ENCODE assay signal across 8 cellular contexts in the genomic region with DNA sequence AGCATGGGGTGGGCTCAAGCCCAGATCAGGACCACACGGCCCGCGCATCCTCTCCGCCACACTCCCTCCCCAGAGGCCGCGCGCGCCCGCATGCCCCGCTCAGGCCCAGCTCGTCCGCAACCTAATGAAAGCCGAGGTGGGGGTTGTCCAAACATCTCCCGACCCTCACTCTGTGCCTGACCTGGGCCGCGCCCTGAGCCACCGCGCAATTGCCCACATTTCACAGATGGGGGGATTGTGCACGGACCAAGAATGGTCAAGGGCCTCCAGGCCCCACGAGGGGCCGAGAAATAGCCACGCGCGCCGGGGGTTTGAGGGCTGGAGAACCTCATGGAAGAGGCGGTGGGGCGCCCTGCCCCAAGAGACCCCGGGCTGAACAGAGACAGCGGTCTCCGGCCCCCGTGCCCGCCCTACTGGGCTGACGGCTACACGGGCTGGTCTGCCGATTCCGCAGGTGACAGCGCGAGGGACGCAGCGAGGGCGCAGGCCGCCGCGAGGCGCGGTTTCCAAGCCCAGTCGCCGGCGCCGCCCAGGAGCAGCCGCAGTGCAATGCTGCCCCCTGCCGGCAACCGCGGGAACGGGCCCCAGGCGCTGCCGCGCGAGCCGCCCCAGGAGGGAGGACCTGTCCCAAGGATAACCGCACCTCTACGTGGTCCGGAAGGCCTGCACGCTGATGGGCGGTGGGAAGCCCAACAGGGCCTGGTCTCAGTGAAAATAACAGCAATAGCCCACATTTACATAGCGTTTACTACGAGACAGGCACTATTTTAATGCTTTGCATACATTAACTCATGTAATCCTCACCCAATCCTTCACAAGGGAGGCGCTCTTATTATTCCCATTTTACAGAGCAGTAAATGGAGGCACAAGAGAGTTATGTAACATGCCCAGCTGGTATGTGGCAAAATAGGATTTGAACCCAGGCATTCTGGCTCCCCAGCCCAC. TPM values are rescaled to one million over a fixed set of nuclear protein-coding genes. Genes with fewer than 3 reads are reported as not detected.
DNase-seq lines count a peak whose midpoint lies in the region; ATAC-seq, FAIRE-seq and TF ChIP-seq lines count a peak whose summit lies in the region.

No MANE protein-coding gene starts in this region.

- H4K91ac ChIP-seq in trophoblast cell (ENCODE audit: low read depth, low read length), result no peak overlapping the region

- H3K4me2 ChIP-seq in trophoblast cell (ENCODE audit: low read length), result peak overlapping the region; percentile 58

- H3K27me3 ChIP-seq in trophoblast cell (ENCODE audit: insufficient read depth, low read length), result no peaks in the 10 kb centered on the region

- H3K4me3 ChIP-seq in trophoblast cell (ENCODE audit: low read depth, low read length), result no peak overlapping the region

- no peak overlapping the region for H4K12ac ChIP-seq in trophoblast cell (ENCODE audit: low read depth, low read length)

- POLR2A ChIA-PET in RWPE1 (lab: Yijun Ruan, JAX; ENCODE audit: low non-redundant PET), result no interaction called here

- peak overlapping the region; percentile 23 for H2AFZ ChIP-seq in trophoblast cell (ENCODE audit: insufficient read depth, low read length, poor library complexity)

- peak; percentile 31 for DNase-seq in DMS153 treated with DMSO at 0.1 percent for 48 hours (lab: John Stamatoyannopoulos, UW; ENCODE audit: unreplicated experiment)
- peak; percentile 91 for DNase-seq in GM20000 (ENCODE audit: low spot score)
- DNase-seq in RWPE1 (ENCODE audit: low spot score), result peak; percentile 83
- DNase-seq in activated gamma-delta T cell (lab: John Stamatoyannopoulos, UW), result peak; percentile 55
- DNase-seq in germinal center (ENCODE audit: low spot score), result peak; percentile 85
- peak; percentile 72 to 87 for DNase-seq in trophoblast cell
- DNase-seq in urothelium cell line (ENCODE audit: low spot score), result peak; percentile 88

- WGBS in trophoblast cell (ENCODE audit: extremely low coverage, insufficient coverage, insufficient read length), result no CpG with 5 or more reads among the region's 68 CpGs

- peak; percentile 96 for ATAC-seq in HG03565 (IDR thresholded peaks at IDR 0.05; ENCODE audit: unreplicated experiment)

- H3K27ac ChIP-seq in RWPE1, result no peak overlapping the region
- H3K27ac ChIP-seq in trophoblast cell (ENCODE audit: low read depth, low read length), result no peak overlapping the region

- CTCF ChIA-PET in RWPE1 (lab: Yijun Ruan, JAX), result interaction anchor here (0.5 to 2.0 kb wide), 7 partner anchors 8 to 1735 kb away, joined by 3 to 10 read pairs (median 3); no protein-coding TSS in a partner anchor

- no peak overlapping the region for H3K18ac ChIP-seq in trophoblast cell (ENCODE audit: low read length)

- no peaks in the 10 kb centered on the region for H3K79me1 ChIP-seq in trophoblast cell (ENCODE audit: low read length)

- H3K23ac ChIP-seq in trophoblast cell (ENCODE audit: low read length), result no peak overlapping the region

- no peak overlapping the region for H3K14ac ChIP-seq in trophoblast cell (ENCODE audit: low read length)

- H3K36me3 ChIP-seq in trophoblast cell (ENCODE audit: control insufficient read depth in 1 of 2, insufficient read depth in 2 of 2, low read length in 2 of 2), result no peaks in the 10 kb centered on the region

- no peak overlapping the region for H3K9ac ChIP-seq in trophoblast cell (ENCODE audit: low read length)

- no peaks in the 10 kb centered on the region for H3K79me2 ChIP-seq in trophoblast cell (ENCODE audit: control insufficient read depth, insufficient read depth, low read length, poor library complexity)

- H2BK120ac ChIP-seq in trophoblast cell (ENCODE audit: insufficient read depth, low read length, poor library complexity), result no peak overlapping the region

- TF ChIP-seq CTCF in GM20000 (IDR thresholded peaks at IDR 0.05; ENCODE audit: extremely low read depth, missing control alignments) (peak; percentile 95), RWPE1 (conservative IDR thresholded peaks at IDR 0.05; ENCODE audit: low read depth) (peak; percentile 98)

- H2AK5ac ChIP-seq in trophoblast cell (ENCODE audit: low read length), result no peak overlapping the region

- no peaks in the 10 kb centered on the region for H3K4me1 ChIP-seq in trophoblast cell (ENCODE audit: control insufficient read depth in 1 of 2, insufficient read depth in 2 of 2, low read length in 2 of 2)

- FAIRE-seq in urothelium cell line (lab: Jason Lieb, UNC), result peak; percentile 5

- no peaks in the 10 kb centered on the region for H3K9me3 ChIP-seq in trophoblast cell (ENCODE audit: insufficient read depth, low read depth, low read length)

- no peak overlapping the region for H2BK12ac ChIP-seq in trophoblast cell (ENCODE audit: low read length)

- H2BK5ac ChIP-seq in trophoblast cell (ENCODE audit: low read depth, low read length, poor library complexity), result no peak overlapping the region

- H3K4ac ChIP-seq in trophoblast cell (ENCODE audit: low read depth, low read length), result no peak overlapping the region

- no peak overlapping the region for H4K8ac ChIP-seq in trophoblast cell (ENCODE audit: low read depth, low read length)

RNA-seq across cellular contexts. Expression of a gene that starts 10.5 kb away (rescaled TPM):
- 0.15 and 0.32 TPM in 2 replicates for polyA plus RNA-seq in trophoblast cell (2013)

Comparison
In these comparisons a context has a peak if more than half of its experiments do, and no peak if none do; other contexts are left out.
1. DNase-seq: peak in every context shown above with its lines; median percentile 91 in GM20000; 88 in urothelium cell line; 85 in germinal center; 83 in RWPE1; 80 in trophoblast cell; 55 in activated gamma-delta T cell; 31 in DMS153 treated with DMSO at 0.1 percent for 48 hours.